19 cellular contexts compared by ENCODE assay signal in genomic region chr1:193260056-193260750, GRCh38.
"Had no signal": no experiment of that assay in that cellular context is flagged by ENCODE, and none has a peak within 500 bp of the region (broad histone marks: within the 10 kb centered on the region; RNA-seq: fewer than 3 reads in every experiment).

No MANE protein-coding gene starts in this region.

- H3K4me1 ChIP-seq: adrenal gland, prostate gland, tibial nerve, vagina had no signal

- DNase-seq: activated CD4-positive, alpha-beta T cell treated with anti-CD3 and anti-CD28 coated beads for 1 hour; activated CD8-positive, alpha-beta memory T cell treated with anti-CD3 and anti-CD28 coated beads for 24 hours; activated CD8-positive, alpha-beta memory T cell treated with anti-CD3 and anti-CD28 coated beads, Interleukin-2, amount 50 U/mL, for 48 hours; activated effector memory CD4-positive, alpha-beta T cell treated with anti-CD3 and anti-CD28 coated beads, Interleukin-2, amount 50 U/mL, for 16 hours; activated naive CD4-positive, alpha-beta T cell treated with anti-CD3 and anti-CD28 coated beads, Interleukin-2, amount 50 U/mL, for 16 hours; activated T-cell treated with anti-CD3 and anti-CD28 coated beads, Interleukin-2, amount 50 U/mL, for 48 hours; adrenal gland; cerebellar nuclear complex; effector CD4-positive, alpha-beta T cell; left cardiac atrium; naive thymus-derived CD4-positive, alpha-beta T cell; right cardiac atrium; stimulated activated naive CD8-positive, alpha-beta T cell treated with anti-CD3 and anti-CD28 coated beads, Interleukin-15, Interleukin-2, amounts not matched to agents 100 U/mL and 50 U/mL, for 24 hours; WERI-Rb-1 had no signal

- H3K27ac ChIP-seq: adrenal gland, neural progenitor cell, prostate gland, skin epidermis, tibial nerve, vagina, WERI-Rb-1 had no signal

- H3K4me3 Mint-ChIP-seq: naive thymus-derived CD4-positive, alpha-beta T cell; neural progenitor cell had no signal

- H2AFZ ChIP-seq: neural progenitor cell had no signal

- H3K27me3 ChIP-seq: adrenal gland, neural progenitor cell, tibial nerve, vagina had no signal

- H3K9me3 ChIP-seq: adrenal gland, prostate gland, tibial nerve, vagina had no signal

- H3K4me3 ChIP-seq: adrenal gland, neural progenitor cell, prostate gland, skin epidermis, tibial nerve, vagina had no signal

- H3K9ac ChIP-seq: neural progenitor cell had no signal

- H3K27me3 Mint-ChIP-seq: naive thymus-derived CD4-positive, alpha-beta T cell had no signal

- H3K4me2 ChIP-seq: neural progenitor cell had no signal

- H3K27ac Mint-ChIP-seq: neural progenitor cell had no signal

- H3K36me3 ChIP-seq: adrenal gland, neural progenitor cell, prostate gland, vagina had no signal

- H3K9me3 Mint-ChIP-seq: naive thymus-derived CD4-positive, alpha-beta T cell; neural progenitor cell had no signal
